Comparison of ENCODE assay signal across 35 cellular contexts in genomic region chr20:49469060-49469459, GRCh38.
"Had no signal": no experiment of that assay in that cellular context is flagged by ENCODE, and none has a peak within 500 bp of the region (broad histone marks: within the 10 kb centered on the region; RNA-seq: fewer than 3 reads in every experiment).

No MANE protein-coding gene starts in this region.

- H3K9me3 ChIP-seq: MG63 had no signal

- H3K4me3 ChIP-seq: MG63 had no signal

- DNase-seq: Karpas-422, Kasumi-1, MG63, MM.1S, MV-4-11, NCI-H1048, NCI-H1092, NCI-H1092 treated with DMSO at 0.1 percent for 48 hours, NCI-H1105, NCI-H1105 treated with DMSO at 0.1 percent for 48 hours, NCI-H1417, NCI-H1417 treated with DMSO at 0.1 percent for 48 hours, NCI-H1436, NCI-H1436 treated with DMSO at 0.1 percent for 48 hours, NCI-H146, NCI-H1694, NCI-H1694 treated with DMSO at 0.1 percent for 48 hours, NCI-H187, NCI-H187 treated with DMSO at 0.1 percent for 48 hours, NCI-H1930, NCI-H2029, NCI-H2029 treated with DMSO at 0.1 percent for 48 hours, NCI-H2081, NCI-H2081 treated with DMSO at 0.1 percent for 48 hours, NCI-H2107, NCI-H2171, NCI-H2171 treated with DMSO at 0.1 percent for 48 hours, NCI-H2227 treated with DMSO at 0.1 percent for 48 hours, NCI-H226, NCI-H345, NCI-H446, NCI-H446 treated with DMSO at 0.1 percent for 48 hours, NCI-H510A, NCI-H510A treated with DMSO at 0.1 percent for 48 hours, NCI-H524 had no signal
